12 cellular contexts compared by ENCODE assay signal in genomic region chr16:75380870-75381269, GRCh38. TPM values are rescaled to one million over a fixed set of nuclear protein-coding genes. Genes with fewer than 3 reads are reported as not detected.
DNase-seq lines count a peak whose midpoint lies in the region; ATAC-seq and TF ChIP-seq lines count a peak whose summit lies in the region.
"Had no signal": no experiment of that assay in that cellular context is flagged by ENCODE, and none has a peak within 500 bp of the region (broad histone marks: within the 10 kb centered on the region; RNA-seq: fewer than 3 reads in every experiment).

No MANE protein-coding gene starts in this region.

- H3K9me2 ChIP-seq in GM23338 (ENCODE audit: insufficient read depth) = no peaks in the 10 kb centered on the region

- H3K4me3 ChIP-seq in BLaER1 treated with 17β-estradiol and CSF1 and Interleukin-3, amounts not matched to agents 10 nM and 100 nM = no peak overlapping the region
- H3K4me3 ChIP-seq in GM23338 = no peak overlapping the region
- H3K4me3 ChIP-seq in left lung = no peak overlapping the region
- no peak overlapping the region for H3K4me3 ChIP-seq in Peyer's patch
- H3K4me3 ChIP-seq: cardiac muscle cell had no signal

- H3K27ac ChIP-seq in BLaER1 treated with 17β-estradiol and CSF1 and Interleukin-3, amounts not matched to agents 10 nM and 100 nM = no peak overlapping the region
- peak overlapping the region; percentile 41; the same call in 1 of the 2 replicates for H3K27ac ChIP-seq in GM23338 (ENCODE audit: low read depth)
- H3K27ac ChIP-seq in left lung = peak overlapping the region in 1 of 2 donors; percentile 48
- H3K27ac ChIP-seq in Peyer's patch = no peak overlapping the region
- H3K27ac ChIP-seq: cardiac muscle cell had no signal

- POLR2A ChIA-PET in activated naive CD8-positive, alpha-beta T cell treated with anti-CD3 and anti-CD28 coated beads, Interleukin-2, amount 10 ng/mL, durations not matched to agents 7 days and 5 days (lab: Charles Lee) = interaction anchor here (0.7 kb wide), 1 partner anchor 173 kb away, joined by 3 read pairs; no protein-coding TSS in a partner anchor

- peaks cover 9 to 22% (median 18%) of the 10 kb centered on the region in 10 experiments; a peak in 19 of 20 replicates for H3K4me1 ChIP-seq in BLaER1 treated with 17β-estradiol and CSF1 and Interleukin-3, amounts not matched to agents 10 nM and 100 nM
- H3K4me1 ChIP-seq in GM23338 (ENCODE audit: insufficient read depth) (no peaks in the 10 kb centered on the region), left lung (peaks cover 6 to 46% of the 10 kb centered on the region in 2 donors), Peyer's patch (peaks cover 0 to 12% (median 3%) of the 10 kb centered on the region in 4 donors)

- H3K9me3 Mint-ChIP-seq in GM23338 (no peaks in the 10 kb centered on the region), type B pancreatic cell (no peaks in the 10 kb centered on the region)
- H3K9me3 Mint-ChIP-seq in activated naive CD8-positive, alpha-beta T cell treated with anti-CD3 and anti-CD28 coated beads, Interleukin-2, amount 10 ng/mL, durations not matched to agents 7 days and 5 days = no peaks in the 10 kb centered on the region
- H3K9me3 Mint-ChIP-seq: naive B cell had no signal

- peaks cover 0 to 98% (median 59%) of the 10 kb centered on the region in 11 experiments; a peak in 15 of 22 replicates for H3K27me3 ChIP-seq in BLaER1 treated with 17β-estradiol and CSF1 and Interleukin-3, amounts not matched to agents 10 nM and 100 nM
- H3K27me3 ChIP-seq in GM23338 (ENCODE audit: insufficient read depth) = no peaks in the 10 kb centered on the region
- peaks cover 0 to 5% of the 10 kb centered on the region in 2 donors for H3K27me3 ChIP-seq in left lung
- no peaks in the 10 kb centered on the region for H3K27me3 ChIP-seq in Peyer's patch
- H3K27me3 ChIP-seq: cardiac muscle cell had no signal

- H3K36me3 ChIP-seq in BLaER1 treated with 17β-estradiol and CSF1 and Interleukin-3, amounts not matched to agents 10 nM and 100 nM = peaks cover 16 to 58% (median 42%) of the 10 kb centered on the region in 11 experiments
- no peaks in the 10 kb centered on the region; the same call in 1 of the 2 replicates for H3K36me3 ChIP-seq in GM23338 (ENCODE audit: insufficient read depth)
- no peaks in the 10 kb centered on the region for H3K36me3 ChIP-seq in left lung
- H3K36me3 ChIP-seq in Peyer's patch = no peaks in the 10 kb centered on the region
- H3K36me3 ChIP-seq: cardiac muscle cell had no signal

- H3K9ac ChIP-seq in BLaER1 treated with 17β-estradiol and CSF1 and Interleukin-3, amounts not matched to agents 10 nM and 100 nM = no peak overlapping the region

- ATAC-seq in GM23338 (no peak), left lung (peak; percentile 22), left colon (no peak)
- ATAC-seq in activated naive CD8-positive, alpha-beta T cell treated with anti-CD3 and anti-CD28 coated beads, Interleukin-2, amount 10 ng/mL, durations not matched to agents 7 days and 5 days (ENCODE audit: low read depth) = no peak
- ATAC-seq: esophagus mucosa, Panc1 had no signal

- peaks cover 3% of the 10 kb centered on the region; the same call in 1 of the 3 replicates for H3K36me3 Mint-ChIP-seq in GM23338 (ENCODE audit: low read depth)
- peaks cover 32% of the 10 kb centered on the region for H3K36me3 Mint-ChIP-seq in activated naive CD8-positive, alpha-beta T cell treated with anti-CD3 and anti-CD28 coated beads, Interleukin-2, amount 10 ng/mL, durations not matched to agents 7 days and 5 days
- peaks cover 11% of the 10 kb centered on the region for H3K36me3 Mint-ChIP-seq in type B pancreatic cell

- no peaks in the 10 kb centered on the region for H3K79me2 ChIP-seq in GM23338 (replicated peaks; ENCODE audit: insufficient read depth)

- H3K9me3 ChIP-seq in BLaER1 treated with 17β-estradiol and CSF1 and Interleukin-3, amounts not matched to agents 10 nM and 100 nM (replicated peaks in 1 of 11) = no peaks in the 10 kb centered on the region
- H3K9me3 ChIP-seq in left lung (no peaks in the 10 kb centered on the region), Peyer's patch (no peaks in the 10 kb centered on the region)

- no peak overlapping the region for H2AFZ ChIP-seq in GM23338

- DNase-seq in GM23338 (ENCODE audit: low spot score) (no peak), left lung (no peak), Peyer's patch (no peak), NCI-H1105 treated with DMSO at 0.1 percent for 48 hours (lab: John Stamatoyannopoulos, UW) (no peak), type B pancreatic cell (ENCODE audit: extremely low spot score, unreplicated experiment) (no peak), left colon (no peak)
- no peak for DNase-seq in activated naive CD8-positive, alpha-beta T cell treated with anti-CD3 and anti-CD28 coated beads, Interleukin-2, amount 10 ng/mL, durations not matched to agents 7 days and 5 days

- H3F3A ChIP-seq in GM23338 (replicated peaks; ENCODE audit: low read depth) = no peaks in the 10 kb centered on the region

- H3K4me2 ChIP-seq in BLaER1 treated with 17β-estradiol and CSF1 and Interleukin-3, amounts not matched to agents 10 nM and 100 nM = peak overlapping the region; percentile 16 to 70 (median 45); a peak in 15 of 22 replicates
- H3K4me2 ChIP-seq in GM23338 = no peak overlapping the region

- intact Hi-C loops in left lung (cut with DNase I) = no loop called here
- intact Hi-C loops in left colon (cut with DNase I, micrococcal nuclease) = no loop called here

- TF ChIP-seq CTCF in GM23338 (conservative IDR thresholded peaks at IDR 0.05; ENCODE audit: low read depth in 2 of 2) (no peak), left lung (IDR thresholded peaks at IDR 0.05) (no peak), Peyer's patch (IDR thresholded peaks at IDR 0.05) (no peak), type B pancreatic cell (conservative IDR thresholded peaks at IDR 0.05) (no peak)

- no peak for TF ChIP-seq POLR2A in Peyer's patch (IDR thresholded peaks at IDR 0.05)

- H4K20me1 ChIP-seq in BLaER1 treated with 17β-estradiol and CSF1 and Interleukin-3, amounts not matched to agents 10 nM and 100 nM = peaks cover 65 to 100% (median 95%) of the 10 kb centered on the region in 11 experiments
- H4K20me1 ChIP-seq in GM23338 (replicated peaks; ENCODE audit: insufficient read depth) = peaks cover 8% of the 10 kb centered on the region; the same call in 1 of the 2 replicates

- peaks cover 21% of the 10 kb centered on the region; the same call in 2 of the 3 replicates for H3K4me1 Mint-ChIP-seq in GM23338
- H3K4me1 Mint-ChIP-seq in activated naive CD8-positive, alpha-beta T cell treated with anti-CD3 and anti-CD28 coated beads, Interleukin-2, amount 10 ng/mL, durations not matched to agents 7 days and 5 days = peaks cover 26% of the 10 kb centered on the region
- peaks cover 31% of the 10 kb centered on the region for H3K4me1 Mint-ChIP-seq in type B pancreatic cell (ENCODE audit: unreplicated experiment)

- H3K27me3 Mint-ChIP-seq in GM23338 (ENCODE audit: insufficient read depth, low read depth, poor library complexity) (peaks cover 2% of the 10 kb centered on the region), type B pancreatic cell (no peaks in the 10 kb centered on the region)
- peaks cover 32% of the 10 kb centered on the region for H3K27me3 Mint-ChIP-seq in activated naive CD8-positive, alpha-beta T cell treated with anti-CD3 and anti-CD28 coated beads, Interleukin-2, amount 10 ng/mL, durations not matched to agents 7 days and 5 days

- no peak overlapping the region for H3K4me3 Mint-ChIP-seq in GM23338
- H3K4me3 Mint-ChIP-seq in activated naive CD8-positive, alpha-beta T cell treated with anti-CD3 and anti-CD28 coated beads, Interleukin-2, amount 10 ng/mL, durations not matched to agents 7 days and 5 days = peak overlapping the region; percentile 56
- no peak overlapping the region for H3K4me3 Mint-ChIP-seq in type B pancreatic cell

- H3K27ac Mint-ChIP-seq in GM23338 = no peak overlapping the region
- H3K27ac Mint-ChIP-seq in activated naive CD8-positive, alpha-beta T cell treated with anti-CD3 and anti-CD28 coated beads, Interleukin-2, amount 10 ng/mL, durations not matched to agents 7 days and 5 days = no peak overlapping the region
- H3K27ac Mint-ChIP-seq in type B pancreatic cell = no peak overlapping the region

TF ChIP-seq in GM23338, 12 proteins besides CTCF, POLR2A, EP300 and RAD21 (continues in another document):
- TF ChIP-seq ZNF331 (CRISPR knock-in tag; IDR thresholded peaks at IDR 0.05; ENCODE audit: low read depth) (no peak), ZNF114 (CRISPR knock-in tag; IDR thresholded peaks at IDR 0.05) (no peak), EZH2 (IDR thresholded peaks at IDR 0.05; ENCODE audit: low read depth, unreplicated experiment) (no peak), EZH2phosphoT487 (IDR thresholded peaks at IDR 0.05; ENCODE audit: unreplicated experiment) (no peak), CREB1 (CRISPR knock-in tag; IDR thresholded peaks at IDR 0.05; ENCODE audit: low read depth) (no peak)

RNA-seq across cellular contexts. Expression of gene CFDP1, which starts 52.4 kb away (rescaled TPM):
- total RNA-seq in GM23338 (2014; rRNA removed; shearing (Covaris generic)) = 89.9 and 90.3 TPM in 2 replicates
- polyA plus RNA-seq in GM23338 (2016; fragmentation: Nextera tagmentation; extraction: Ambion mirVana) = 199 and 224 TPM in 2 replicates
- 10 to 100 TPM; 47.8 to 49.4 TPM for total RNA-seq in activated naive CD8-positive, alpha-beta T cell treated with anti-CD3 and anti-CD28 coated beads, Interleukin-2, amount 10 ng/mL, durations not matched to agents 7 days and 5 days
- total RNA-seq in left lung = 10 to 100 TPM; 43.4 to 44.5 TPM
- total RNA-seq in Peyer's patch = 100 to 1,000 TPM; 125 to 205 (median 156) TPM
- 62.5 and 84.9 TPM in 2 replicates for total RNA-seq in type B pancreatic cell (ENCODE audit: low replicate concordance)
- total RNA-seq in left colon = 100 to 1,000 TPM in 1 of 2 donors, 10 to 100 TPM in 1; 79.8 to 117 TPM
